20 cellular contexts compared by ENCODE assay signal in genomic region chr2:119232666-119232993, GRCh38. TPM values are rescaled to one million over a fixed set of nuclear protein-coding genes. Genes with fewer than 3 reads are reported as not detected.
A peak's percentile ranks its signal among the peaks of the same experiment; 100 is the strongest.
DNase-seq lines count a peak whose midpoint lies in the region; ATAC-seq and TF ChIP-seq lines count a peak whose summit lies in the region.
"Had no signal": no experiment of that assay in that cellular context is flagged by ENCODE, and none has a peak within 500 bp of the region (broad histone marks: within the 10 kb centered on the region; RNA-seq: fewer than 3 reads in every experiment).

No MANE protein-coding gene starts in this region.

- intact Hi-C loops in mucosa of descending colon (cut with DNase I, micrococcal nuclease): no loop called here

- no peaks in the 10 kb centered on the region for H3K9me3 ChIP-seq in OCI-LY3 (ENCODE audit: insufficient read depth, low read length)
- H3K9me3 ChIP-seq in skeletal muscle tissue (ENCODE audit: control insufficient read depth in 3 of 3, low read length in 3 of 3): no peaks in the 10 kb centered on the region
- no peaks in the 10 kb centered on the region for H3K9me3 ChIP-seq in mucosa of descending colon
- H3K9me3 ChIP-seq: esophagus muscularis mucosa, heart right ventricle, SJCRH30 had no signal

- H3K27me3 ChIP-seq in OCI-LY3 (ENCODE audit: low read depth, low read length): no peaks in the 10 kb centered on the region
- H3K27me3 ChIP-seq in skeletal muscle tissue (ENCODE audit: control insufficient read depth in 3 of 3, insufficient read depth in 3 of 3, low read length in 3 of 3): no peaks in the 10 kb centered on the region
- H3K27me3 ChIP-seq: dorsolateral prefrontal cortex, esophagus muscularis mucosa, heart right ventricle, SJCRH30 had no signal

- peaks cover 48% of the 10 kb centered on the region for H4K20me1 ChIP-seq in OCI-LY3 (ENCODE audit: insufficient read depth, low read length)

- H3K4me1 ChIP-seq in OCI-LY3 (ENCODE audit: low read length) (peaks cover 40% of the 10 kb centered on the region), skeletal muscle tissue (ENCODE audit: control insufficient read depth in 3 of 3, insufficient read depth in 3 of 3, low read length in 3 of 3) (peaks cover 80 to 96% (median 84%) of the 10 kb centered on the region in 3 donors), mucosa of descending colon (ENCODE audit: low read depth) (no peaks in the 10 kb centered on the region)
- H3K4me1 ChIP-seq: esophagus muscularis mucosa had no signal

- ATAC-seq in GM19043 (IDR thresholded peaks at IDR 0.05; ENCODE audit: low read depth, unreplicated experiment): peak; percentile 34
- peak; percentile 33 for ATAC-seq in HG02571 (IDR thresholded peaks at IDR 0.05; ENCODE audit: unreplicated experiment)
- ATAC-seq in HG02981 (IDR thresholded peaks at IDR 0.05; ENCODE audit: unreplicated experiment): no peak
- ATAC-seq in mucosa of descending colon: no peak
- ATAC-seq: heart right ventricle, sciatic nerve had no signal

- DNase-seq in mucosa of descending colon: no peak
- DNase-seq in GF-D8 (lab: John Stamatoyannopoulos, UW): no peak
- DNase-seq: activated CD4-positive, alpha-beta T cell treated with anti-CD3 and anti-CD28 coated beads for 4 hours; C1 segment of cervical spinal cord; dorsolateral prefrontal cortex; heart right ventricle; KBM-7; kidney; midbrain; NCI-H1105; nucleus accumbens; SJCRH30; stimulated activated CD4-positive, alpha-beta T cell treated with anti-CD3 and anti-CD28 coated beads, Interleukin-4, amount 100 ng/mL, for 1 hour had no signal

- peak overlapping the region; percentile 52 for H3K27ac ChIP-seq in OCI-LY3 (ENCODE audit: low read length)
- H3K27ac ChIP-seq in skeletal muscle tissue (ENCODE audit: low read depth, low read length): peak overlapping the region; percentile 46
- H3K27ac ChIP-seq: dorsolateral prefrontal cortex, esophagus muscularis mucosa, heart right ventricle, SJCRH30 had no signal

- H3K4me3 ChIP-seq in OCI-LY3 (ENCODE audit: low read length) (peak overlapping the region; percentile 67), skeletal muscle tissue (ENCODE audit: low read length in 3 of 3) (no peak overlapping the region), mucosa of descending colon (no peak overlapping the region)
- H3K4me3 ChIP-seq: dorsolateral prefrontal cortex, esophagus muscularis mucosa, heart right ventricle, SJCRH30 had no signal

- H3K9ac ChIP-seq in OCI-LY3 (ENCODE audit: low read length): peak overlapping the region; percentile 1; the same call in 1 of the 2 replicates
- peak overlapping the region in 2 of 3 donors; percentile 38 to 45 for H3K9ac ChIP-seq in skeletal muscle tissue (ENCODE audit: low read depth in 1 of 3, low read length in 3 of 3)

- TF ChIP-seq CTCF in OCI-LY3 (IDR thresholded peaks at IDR 0.05; ENCODE audit: low read depth, low read length): no peak
- TF ChIP-seq CTCF in mucosa of descending colon (IDR thresholded peaks at IDR 0.05): no peak

- no peak overlapping the region for H2AFZ ChIP-seq in OCI-LY3 (ENCODE audit: low read depth, low read length)

- peak overlapping the region; percentile 97 for H3K4me2 ChIP-seq in OCI-LY3 (ENCODE audit: low read length)

- H3K79me2 ChIP-seq in OCI-LY3 (ENCODE audit: low read length): peaks cover 12% of the 10 kb centered on the region; the same call in 1 of the 2 replicates

- H3K36me3 ChIP-seq in OCI-LY3 (replicated peaks; ENCODE audit: low read depth, low read length): no peaks in the 10 kb centered on the region
- peaks cover 0 to 2% (median 0%) of the 10 kb centered on the region in 3 donors for H3K36me3 ChIP-seq in skeletal muscle tissue (ENCODE audit: control insufficient read depth in 3 of 3, insufficient read depth in 3 of 3, low read length in 3 of 3)
- no peaks in the 10 kb centered on the region for H3K36me3 ChIP-seq in mucosa of descending colon (ENCODE audit: low read depth)
- H3K36me3 ChIP-seq: esophagus muscularis mucosa, heart right ventricle, SJCRH30 had no signal

RNA-seq across cellular contexts. Expression of gene STEAP3, which starts 9.0 kb away (rescaled TPM):
- total RNA-seq in skeletal muscle tissue: 8.9 TPM
- 10 to 100 TPM; 13.9 to 28.9 (median 15.3) TPM for total RNA-seq in mucosa of descending colon

Comparison
In these comparisons a context has a peak if more than half of its experiments do, and no peak if none do; other contexts are left out.
1. ATAC-seq: peak in GM19043 (single experiment) and HG02571 (single experiment); none in HG02981 (single experiment) and mucosa of descending colon (single experiment).